1 cellular context compared by ENCODE assay signal in the genomic region with DNA sequence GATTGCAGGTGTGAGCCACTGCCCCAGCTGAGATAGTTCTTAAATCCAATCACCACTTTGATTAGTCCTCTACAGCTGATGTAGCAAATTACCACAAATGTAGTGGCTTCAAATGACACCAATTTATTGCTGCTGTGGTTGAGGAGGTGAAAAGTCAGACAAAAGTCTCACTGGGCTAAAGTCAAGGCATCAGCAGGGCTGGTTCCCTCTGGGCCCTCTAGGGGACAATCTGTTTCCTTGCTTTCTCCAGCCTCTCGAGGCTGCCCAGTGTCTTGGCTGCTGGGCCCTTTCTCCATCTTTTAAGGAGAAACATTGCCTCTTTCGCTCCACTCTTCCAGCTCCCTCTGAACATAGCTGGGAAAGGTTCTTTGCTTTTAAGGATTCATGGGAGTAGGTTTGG.
TF ChIP-seq lines count a peak whose summit lies in the region.

No MANE protein-coding gene starts in this region.

TF ChIP-seq in SK-N-SH, 30 proteins besides CTCF, POLR2A, EP300 and RAD21 (continued from another document):
- TF ChIP-seq, protein P1, sequence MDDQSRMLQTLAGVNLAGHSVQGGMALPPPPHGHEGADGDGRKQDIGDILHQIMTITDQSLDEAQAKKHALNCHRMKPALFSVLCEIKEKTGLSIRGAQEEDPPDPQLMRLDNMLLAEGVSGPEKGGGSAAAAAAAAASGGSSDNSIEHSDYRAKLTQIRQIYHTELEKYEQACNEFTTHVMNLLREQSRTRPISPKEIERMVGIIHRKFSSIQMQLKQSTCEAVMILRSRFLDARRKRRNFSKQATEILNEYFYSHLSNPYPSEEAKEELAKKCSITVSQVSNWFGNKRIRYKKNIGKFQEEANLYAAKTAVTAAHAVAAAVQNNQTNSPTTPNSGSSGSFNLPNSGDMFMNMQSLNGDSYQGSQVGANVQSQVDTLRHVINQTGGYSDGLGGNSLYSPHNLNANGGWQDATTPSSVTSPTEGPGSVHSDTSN (IDR thresholded peaks at IDR 0.05): no peak
- TF ChIP-seq TCF12 (IDR thresholded peaks at IDR 0.05) (no peak), FOXM1 (IDR thresholded peaks at IDR 0.05; ENCODE audit: low read depth) (no peak), GATA2 (CRISPR knock-in tag; IDR thresholded peaks at IDR 0.05) (no peak), NFIC (IDR thresholded peaks at IDR 0.05; ENCODE audit: borderline replicate concordance) (no peak), TEAD4 (IDR thresholded peaks at IDR 0.05; ENCODE audit: borderline replicate concordance, insufficient read depth) (no peak), FOXJ3 (CRISPR knock-in tag; IDR thresholded peaks at IDR 0.05) (no peak), RFX5 (IDR thresholded peaks at IDR 0.05; ENCODE audit: low read length) (no peak), POLR2AphosphoS5 (IDR thresholded peaks at IDR 0.05; ENCODE audit: low read depth, low read length) (no peak)
- TF ChIP-seq, protein P2, sequence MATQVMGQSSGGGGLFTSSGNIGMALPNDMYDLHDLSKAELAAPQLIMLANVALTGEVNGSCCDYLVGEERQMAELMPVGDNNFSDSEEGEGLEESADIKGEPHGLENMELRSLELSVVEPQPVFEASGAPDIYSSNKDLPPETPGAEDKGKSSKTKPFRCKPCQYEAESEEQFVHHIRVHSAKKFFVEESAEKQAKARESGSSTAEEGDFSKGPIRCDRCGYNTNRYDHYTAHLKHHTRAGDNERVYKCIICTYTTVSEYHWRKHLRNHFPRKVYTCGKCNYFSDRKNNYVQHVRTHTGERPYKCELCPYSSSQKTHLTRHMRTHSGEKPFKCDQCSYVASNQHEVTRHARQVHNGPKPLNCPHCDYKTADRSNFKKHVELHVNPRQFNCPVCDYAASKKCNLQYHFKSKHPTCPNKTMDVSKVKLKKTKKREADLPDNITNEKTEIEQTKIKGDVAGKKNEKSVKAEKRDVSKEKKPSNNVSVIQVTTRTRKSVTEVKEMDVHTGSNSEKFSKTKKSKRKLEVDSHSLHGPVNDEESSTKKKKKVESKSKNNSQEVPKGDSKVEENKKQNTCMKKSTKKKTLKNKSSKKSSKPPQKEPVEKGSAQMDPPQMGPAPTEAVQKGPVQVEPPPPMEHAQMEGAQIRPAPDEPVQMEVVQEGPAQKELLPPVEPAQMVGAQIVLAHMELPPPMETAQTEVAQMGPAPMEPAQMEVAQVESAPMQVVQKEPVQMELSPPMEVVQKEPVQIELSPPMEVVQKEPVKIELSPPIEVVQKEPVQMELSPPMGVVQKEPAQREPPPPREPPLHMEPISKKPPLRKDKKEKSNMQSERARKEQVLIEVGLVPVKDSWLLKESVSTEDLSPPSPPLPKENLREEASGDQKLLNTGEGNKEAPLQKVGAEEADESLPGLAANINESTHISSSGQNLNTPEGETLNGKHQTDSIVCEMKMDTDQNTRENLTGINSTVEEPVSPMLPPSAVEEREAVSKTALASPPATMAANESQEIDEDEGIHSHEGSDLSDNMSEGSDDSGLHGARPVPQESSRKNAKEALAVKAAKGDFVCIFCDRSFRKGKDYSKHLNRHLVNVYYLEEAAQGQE (IDR thresholded peaks at IDR 0.05; ENCODE audit: low read depth, low read length): no peak
- TF ChIP-seq, protein P3, sequence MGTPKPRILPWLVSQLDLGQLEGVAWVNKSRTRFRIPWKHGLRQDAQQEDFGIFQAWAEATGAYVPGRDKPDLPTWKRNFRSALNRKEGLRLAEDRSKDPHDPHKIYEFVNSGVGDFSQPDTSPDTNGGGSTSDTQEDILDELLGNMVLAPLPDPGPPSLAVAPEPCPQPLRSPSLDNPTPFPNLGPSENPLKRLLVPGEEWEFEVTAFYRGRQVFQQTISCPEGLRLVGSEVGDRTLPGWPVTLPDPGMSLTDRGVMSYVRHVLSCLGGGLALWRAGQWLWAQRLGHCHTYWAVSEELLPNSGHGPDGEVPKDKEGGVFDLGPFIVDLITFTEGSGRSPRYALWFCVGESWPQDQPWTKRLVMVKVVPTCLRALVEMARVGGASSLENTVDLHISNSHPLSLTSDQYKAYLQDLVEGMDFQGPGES (IDR thresholded peaks at IDR 0.05; ENCODE audit: low read depth, low read length): no peak
- TF ChIP-seq, protein P4, sequence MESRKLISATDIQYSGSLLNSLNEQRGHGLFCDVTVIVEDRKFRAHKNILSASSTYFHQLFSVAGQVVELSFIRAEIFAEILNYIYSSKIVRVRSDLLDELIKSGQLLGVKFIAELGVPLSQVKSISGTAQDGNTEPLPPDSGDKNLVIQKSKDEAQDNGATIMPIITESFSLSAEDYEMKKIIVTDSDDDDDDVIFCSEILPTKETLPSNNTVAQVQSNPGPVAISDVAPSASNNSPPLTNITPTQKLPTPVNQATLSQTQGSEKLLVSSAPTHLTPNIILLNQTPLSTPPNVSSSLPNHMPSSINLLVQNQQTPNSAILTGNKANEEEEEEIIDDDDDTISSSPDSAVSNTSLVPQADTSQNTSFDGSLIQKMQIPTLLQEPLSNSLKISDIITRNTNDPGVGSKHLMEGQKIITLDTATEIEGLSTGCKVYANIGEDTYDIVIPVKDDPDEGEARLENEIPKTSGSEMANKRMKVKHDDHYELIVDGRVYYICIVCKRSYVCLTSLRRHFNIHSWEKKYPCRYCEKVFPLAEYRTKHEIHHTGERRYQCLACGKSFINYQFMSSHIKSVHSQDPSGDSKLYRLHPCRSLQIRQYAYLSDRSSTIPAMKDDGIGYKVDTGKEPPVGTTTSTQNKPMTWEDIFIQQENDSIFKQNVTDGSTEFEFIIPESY (IDR thresholded peaks at IDR 0.05; ENCODE audit: borderline replicate concordance, low read depth): no peak
